11 cellular contexts compared by ENCODE assay signal in genomic region chr1:9726406-9726805, GRCh38.
"Had no signal": no experiment of that assay in that cellular context is flagged by ENCODE, and none has a peak within 500 bp of the region (broad histone marks: within the 10 kb centered on the region; RNA-seq: fewer than 3 reads in every experiment).

No MANE protein-coding gene starts in this region.

- H3K27me3 Mint-ChIP-seq: activated naive CD8-positive, alpha-beta T cell; memory B cell had no signal

- ATAC-seq: heart right ventricle, pancreas had no signal

- H3K27ac Mint-ChIP-seq: activated naive CD8-positive, alpha-beta T cell; memory B cell had no signal

- H3K4me3 ChIP-seq: breast epithelium, heart right ventricle, left ventricle myocardium inferior, pancreas had no signal

- H3K27me3 ChIP-seq: breast epithelium, heart right ventricle, pancreas had no signal

- H3K4me1 ChIP-seq: breast epithelium, left ventricle myocardium inferior, pancreas had no signal

- H3K9me3 ChIP-seq: pancreas had no signal

- H3K27ac ChIP-seq: breast epithelium, heart right ventricle, left ventricle myocardium inferior, pancreas had no signal

- DNase-seq: activated CD4-positive, alpha-beta T cell treated with anti-CD3 and anti-CD28 coated beads, Interleukin-2, amount 50 U/mL, for 48 hours; activated CD4-positive, CD25-positive, alpha-beta regulatory T cell; activated effector memory CD4-positive, alpha-beta T cell treated with Interleukin-2 at 50 U/mL for 16 hours; heart right ventricle; left ventricle myocardium inferior; stimulated activated CD4-positive, alpha-beta T cell treated with anti-CD3 and anti-CD28 coated beads, Interleukin-4, amount 100 ng/mL, for 1 hour; stimulated activated CD8-positive, alpha-beta memory T cell treated with anti-CD3 and anti-CD28 coated beads, Interleukin-4, amount 100 ng/mL, for 48 hours had no signal

- H3K4me3 Mint-ChIP-seq: activated naive CD8-positive, alpha-beta T cell; memory B cell had no signal

- H3K9me3 Mint-ChIP-seq: memory B cell had no signal
